Comparison of ENCODE assay signal across 9 cellular contexts in the genomic region with DNA sequence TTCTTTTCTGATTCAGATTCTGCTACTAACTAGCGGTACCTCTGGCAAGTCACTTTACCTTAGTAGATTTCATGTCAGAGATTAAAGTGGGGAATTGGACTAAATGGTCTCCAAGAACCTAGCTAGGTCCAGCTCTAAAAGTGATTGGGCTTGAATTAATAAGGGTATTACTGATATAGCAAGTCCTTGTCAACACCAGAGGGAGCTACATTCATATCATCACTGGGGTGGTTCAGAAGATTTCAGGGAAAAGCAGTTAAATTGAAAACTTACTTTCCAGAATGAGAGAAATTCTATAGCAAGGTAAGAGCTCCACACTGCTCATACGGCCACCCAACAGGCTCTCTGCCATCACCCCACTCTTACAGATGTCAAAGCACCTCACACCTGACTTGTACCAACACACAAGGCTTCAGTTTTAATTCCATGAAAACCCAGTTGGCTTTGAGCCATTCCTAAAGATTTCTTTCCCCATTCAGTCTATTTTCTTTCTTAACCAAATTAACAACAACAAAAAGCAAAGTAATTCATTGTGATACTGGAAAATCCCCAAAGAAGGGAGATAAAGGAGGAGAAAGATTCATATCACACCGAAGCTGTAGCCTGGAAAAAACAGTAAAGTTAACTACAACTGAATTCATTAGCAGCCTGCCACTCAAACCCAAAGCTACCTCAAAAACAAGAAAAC. TPM values are rescaled to one million over a fixed set of nuclear protein-coding genes. Genes with fewer than 3 reads are reported as not detected.
DNase-seq lines count a peak whose midpoint lies in the region; ATAC-seq, FAIRE-seq and TF ChIP-seq lines count a peak whose summit lies in the region.
"Had no signal": no experiment of that assay in that cellular context is flagged by ENCODE, and none has a peak within 500 bp of the region (broad histone marks: within the 10 kb centered on the region; RNA-seq: fewer than 3 reads in every experiment).

No MANE protein-coding gene starts in this region.

- no peak overlapping the region for H3K4me3 Mint-ChIP-seq in CD4-positive, CD25-positive, alpha-beta regulatory T cell

- peak; percentile 23 for TF ChIP-seq CTCF in kidney (IDR thresholded peaks at IDR 0.05; ENCODE audit: borderline replicate concordance, extremely low read depth, insufficient read depth)

- no peak for ATAC-seq in CD4-positive, CD25-positive, alpha-beta regulatory T cell (ENCODE audit: low read depth in 2 of 2)
- ATAC-seq in GM21723 (IDR thresholded peaks at IDR 0.05; ENCODE audit: unreplicated experiment) = no peak

- no peaks in the 10 kb centered on the region for H3K36me3 ChIP-seq in CD4-positive, CD25-positive, alpha-beta regulatory T cell (ENCODE audit: control insufficient read depth, insufficient read depth, low read length)
- H3K36me3 ChIP-seq in adipocyte (ENCODE audit: control insufficient read depth, insufficient read depth, low read length, severe bottlenecking) (peaks cover 12% of the 10 kb centered on the region), kidney (ENCODE audit: control insufficient read depth in 1 of 2, insufficient read depth in 2 of 2, low read length in 2 of 2) (no peaks in the 10 kb centered on the region)
- H3K36me3 ChIP-seq: neutrophil had no signal

- H3K9me3 Mint-ChIP-seq in CD4-positive, CD25-positive, alpha-beta regulatory T cell = no peaks in the 10 kb centered on the region

- POLR2A ChIA-PET in HEK293T (lab: Yijun Ruan, JAX) = interaction anchor here (0.6 to 2.1 kb wide), 4 partner anchors 48 to 147 kb away, joined by 3 to 5 read pairs (median 4); a partner anchor contains a TSS

- no peaks in the 10 kb centered on the region for H3K27me3 Mint-ChIP-seq in CD4-positive, CD25-positive, alpha-beta regulatory T cell

- no peaks in the 10 kb centered on the region for H3K9me3 ChIP-seq in CD4-positive, CD25-positive, alpha-beta regulatory T cell (ENCODE audit: control insufficient read depth in 2 of 2, low read length in 2 of 2)
- H3K9me3 ChIP-seq in adipocyte (ENCODE audit: control insufficient read depth, low read length) (no peaks in the 10 kb centered on the region), kidney (ENCODE audit: control insufficient read depth in 1 of 2, low read length in 2 of 2) (no peaks in the 10 kb centered on the region)
- H3K9me3 ChIP-seq: neutrophil had no signal

- no peak overlapping the region for H3K4me3 ChIP-seq in CD4-positive, CD25-positive, alpha-beta regulatory T cell (ENCODE audit: low read depth, low read length)
- H3K4me3 ChIP-seq in adipocyte (ENCODE audit: low read length) (no peak overlapping the region), kidney (ENCODE audit: low read length in 2 of 2) (no peak overlapping the region)

- H3K4me1 ChIP-seq in CD4-positive, CD25-positive, alpha-beta regulatory T cell (ENCODE audit: control insufficient read depth, insufficient read depth, low read length, poor library complexity, severe bottlenecking) = peaks cover 7% of the 10 kb centered on the region
- H3K4me1 ChIP-seq in adipocyte (ENCODE audit: control insufficient read depth, insufficient read depth, low read length) = peaks cover 29% of the 10 kb centered on the region
- no peaks in the 10 kb centered on the region for H3K4me1 ChIP-seq in kidney (ENCODE audit: control insufficient read depth in 1 of 2, insufficient read depth in 1 of 2, low read depth in 1 of 2, low read length in 2 of 2)

- FAIRE-seq in kidney (lab: Jason Lieb, UNC) = no peak
- no peak for FAIRE-seq in frontal cortex (lab: Jason Lieb, UNC)

- intact Hi-C loops in kidney (cut with DNase I) = loop anchor here (10.0 kb wide), 1 partner anchor 208 kb away; no protein-coding TSS in a partner anchor

- H3K27ac ChIP-seq in CD4-positive, CD25-positive, alpha-beta regulatory T cell (ENCODE audit: insufficient read depth, low read length, poor library complexity, severe bottlenecking) = no peak overlapping the region
- H3K27ac ChIP-seq in kidney (ENCODE audit: low read depth in 2 of 2, low read length in 2 of 2) = no peak overlapping the region
- H3K27ac ChIP-seq: neutrophil had no signal

- H3K9ac ChIP-seq in adipocyte (ENCODE audit: low read length) (no peak overlapping the region), kidney (ENCODE audit: low read length in 2 of 2) (no peak overlapping the region)

- DNase-seq in CD4-positive, CD25-positive, alpha-beta regulatory T cell = peak in 2 of 3 donors; percentile 27 to 45
- DNase-seq in HEK293T (ENCODE audit: extremely low spot score) (no peak), adipocyte (ENCODE audit: low read depth) (peak; percentile 58), kidney (no peak), anterior cingulate cortex (lab: John Stamatoyannopoulos, UW) (no peak), germinal center (ENCODE audit: low spot score) (no peak), frontal cortex (ENCODE audit: low spot score in 2 of 2) (no peak)

- no peaks in the 10 kb centered on the region for H3K27me3 ChIP-seq in CD4-positive, CD25-positive, alpha-beta regulatory T cell (ENCODE audit: control insufficient read depth, insufficient read depth, low read length)
- no peaks in the 10 kb centered on the region for H3K27me3 ChIP-seq in adipocyte (replicated peaks; ENCODE audit: control insufficient read depth, insufficient read depth, low read length)
- H3K27me3 ChIP-seq: neutrophil had no signal

- H3K36me3 Mint-ChIP-seq in CD4-positive, CD25-positive, alpha-beta regulatory T cell = peaks cover 4% of the 10 kb centered on the region

- peak overlapping the region in 2 of 3 donors; percentile 34 to 69 for H3K27ac Mint-ChIP-seq in CD4-positive, CD25-positive, alpha-beta regulatory T cell

- CTCF ChIA-PET in HEK293T (lab: Yijun Ruan, JAX) = interaction anchor here (0.6 to 1.4 kb wide), 8 partner anchors 13 to 265 kb away, joined by 3 to 6 read pairs (median 4); no protein-coding TSS in a partner anchor

- H3K4me1 Mint-ChIP-seq in CD4-positive, CD25-positive, alpha-beta regulatory T cell = peaks cover 11 to 22% (median 20%) of the 10 kb centered on the region in 4 donors

TF ChIP-seq in HEK293T, 16 proteins besides CTCF, POLR2A, EP300 and RAD21:
- TF ChIP-seq LEF1 (IDR thresholded peaks at IDR 0.05; ENCODE audit: borderline replicate concordance) (no peak), CTBP1 (IDR thresholded peaks at IDR 0.05; ENCODE audit: borderline replicate concordance) (no peak), SP1 (IDR thresholded peaks at IDR 0.05) (no peak)
- TF ChIP-seq, protein P1, sequence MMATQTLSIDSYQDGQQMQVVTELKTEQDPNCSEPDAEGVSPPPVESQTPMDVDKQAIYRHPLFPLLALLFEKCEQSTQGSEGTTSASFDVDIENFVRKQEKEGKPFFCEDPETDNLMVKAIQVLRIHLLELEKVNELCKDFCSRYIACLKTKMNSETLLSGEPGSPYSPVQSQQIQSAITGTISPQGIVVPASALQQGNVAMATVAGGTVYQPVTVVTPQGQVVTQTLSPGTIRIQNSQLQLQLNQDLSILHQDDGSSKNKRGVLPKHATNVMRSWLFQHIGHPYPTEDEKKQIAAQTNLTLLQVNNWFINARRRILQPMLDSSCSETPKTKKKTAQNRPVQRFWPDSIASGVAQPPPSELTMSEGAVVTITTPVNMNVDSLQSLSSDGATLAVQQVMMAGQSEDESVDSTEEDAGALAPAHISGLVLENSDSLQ (IDR thresholded peaks at IDR 0.05) = peak; percentile 37; the same call in 1 of the 2 replicates

RNA-seq across cellular contexts. Expression of a gene that starts 38.0 kb away (rescaled TPM):
- total RNA-seq in CD4-positive, CD25-positive, alpha-beta regulatory T cell = 683 TPM
- polyA plus RNA-seq in CD4-positive, CD25-positive, alpha-beta regulatory T cell = 100 to 1,000 TPM; 221 to 321 (median 270) TPM
- total RNA-seq in kidney (19.7 TPM), frontal cortex (26.9 TPM)
- 103 TPM for polyA plus RNA-seq in kidney (ENCODE audit: insufficient read depth, low read depth, low replicate concordance)

Comparison
In these comparisons a context has a peak if more than half of its experiments do, and no peak if none do; other contexts are left out.
1. DNase-seq: peak in CD4-positive, CD25-positive, alpha-beta regulatory T cell (2 of 3) and adipocyte (single experiment); none in HEK293T (single experiment), kidney (single experiment), anterior cingulate cortex (0 of 58), germinal center (single experiment) and frontal cortex (0 of 2).
2. RNA of a gene that starts 38.0 kb away (total RNA-seq): 683 TPM in CD4-positive, CD25-positive, alpha-beta regulatory T cell (single experiment); 26.9 TPM in frontal cortex (single experiment) and 19.7 TPM in kidney (single experiment); every median in the first group is over 10 times any median in the second.